Comparison of ENCODE assay signal across 1 cellular context in the genomic region with DNA sequence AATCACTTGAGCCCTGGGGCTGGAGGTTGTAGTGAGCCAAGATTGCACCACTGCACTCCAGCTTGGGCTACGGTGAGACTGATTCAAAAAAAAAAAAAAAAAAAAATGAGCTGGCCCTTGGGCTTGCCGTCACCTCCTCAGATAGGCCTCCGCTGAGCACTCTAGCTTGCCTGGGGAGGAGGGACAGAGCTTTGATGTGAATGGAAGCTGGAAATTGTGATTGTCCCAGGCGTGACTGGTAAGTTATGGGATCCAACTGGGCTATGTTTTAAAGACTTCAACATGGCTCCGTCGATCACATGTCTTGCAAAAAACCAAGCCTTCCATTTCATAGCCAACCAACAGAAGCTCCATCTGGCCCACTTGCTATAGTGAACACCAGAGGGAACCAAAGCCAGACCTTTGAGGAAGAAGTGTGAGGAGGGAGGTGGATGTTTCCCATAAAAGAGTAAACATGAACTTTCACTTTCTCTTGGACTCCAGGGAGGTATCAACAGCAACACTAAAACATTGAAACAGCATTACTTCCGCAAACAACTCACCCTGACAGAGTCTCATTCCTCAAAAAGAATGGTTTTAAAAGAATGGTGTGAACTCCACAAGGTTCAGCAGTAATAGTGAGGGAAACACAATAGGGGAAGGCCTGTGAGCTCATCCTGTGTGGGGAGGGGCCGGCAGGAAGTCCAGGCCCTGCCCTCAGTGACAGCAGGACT.
TF ChIP-seq lines count a peak whose summit lies in the region.

No MANE protein-coding gene starts in this region.

TF ChIP-seq in HCT116, 20 proteins besides CTCF, POLR2A, EP300 and RAD21 (continued from another document):
- TF ChIP-seq, protein P1, sequence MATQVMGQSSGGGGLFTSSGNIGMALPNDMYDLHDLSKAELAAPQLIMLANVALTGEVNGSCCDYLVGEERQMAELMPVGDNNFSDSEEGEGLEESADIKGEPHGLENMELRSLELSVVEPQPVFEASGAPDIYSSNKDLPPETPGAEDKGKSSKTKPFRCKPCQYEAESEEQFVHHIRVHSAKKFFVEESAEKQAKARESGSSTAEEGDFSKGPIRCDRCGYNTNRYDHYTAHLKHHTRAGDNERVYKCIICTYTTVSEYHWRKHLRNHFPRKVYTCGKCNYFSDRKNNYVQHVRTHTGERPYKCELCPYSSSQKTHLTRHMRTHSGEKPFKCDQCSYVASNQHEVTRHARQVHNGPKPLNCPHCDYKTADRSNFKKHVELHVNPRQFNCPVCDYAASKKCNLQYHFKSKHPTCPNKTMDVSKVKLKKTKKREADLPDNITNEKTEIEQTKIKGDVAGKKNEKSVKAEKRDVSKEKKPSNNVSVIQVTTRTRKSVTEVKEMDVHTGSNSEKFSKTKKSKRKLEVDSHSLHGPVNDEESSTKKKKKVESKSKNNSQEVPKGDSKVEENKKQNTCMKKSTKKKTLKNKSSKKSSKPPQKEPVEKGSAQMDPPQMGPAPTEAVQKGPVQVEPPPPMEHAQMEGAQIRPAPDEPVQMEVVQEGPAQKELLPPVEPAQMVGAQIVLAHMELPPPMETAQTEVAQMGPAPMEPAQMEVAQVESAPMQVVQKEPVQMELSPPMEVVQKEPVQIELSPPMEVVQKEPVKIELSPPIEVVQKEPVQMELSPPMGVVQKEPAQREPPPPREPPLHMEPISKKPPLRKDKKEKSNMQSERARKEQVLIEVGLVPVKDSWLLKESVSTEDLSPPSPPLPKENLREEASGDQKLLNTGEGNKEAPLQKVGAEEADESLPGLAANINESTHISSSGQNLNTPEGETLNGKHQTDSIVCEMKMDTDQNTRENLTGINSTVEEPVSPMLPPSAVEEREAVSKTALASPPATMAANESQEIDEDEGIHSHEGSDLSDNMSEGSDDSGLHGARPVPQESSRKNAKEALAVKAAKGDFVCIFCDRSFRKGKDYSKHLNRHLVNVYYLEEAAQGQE (IDR thresholded peaks at IDR 0.05; ENCODE audit: low read depth): no peak
- TF ChIP-seq SP1 (IDR thresholded peaks at IDR 0.05; ENCODE audit: low read depth): no peak
- TF ChIP-seq, protein P2, sequence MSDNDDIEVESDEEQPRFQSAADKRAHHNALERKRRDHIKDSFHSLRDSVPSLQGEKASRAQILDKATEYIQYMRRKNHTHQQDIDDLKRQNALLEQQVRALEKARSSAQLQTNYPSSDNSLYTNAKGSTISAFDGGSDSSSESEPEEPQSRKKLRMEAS (IDR thresholded peaks at IDR 0.05): no peak
- TF ChIP-seq ELF1 (IDR thresholded peaks at IDR 0.05; ENCODE audit: borderline replicate concordance, low read depth): no peak
